In the genomic region with DNA sequence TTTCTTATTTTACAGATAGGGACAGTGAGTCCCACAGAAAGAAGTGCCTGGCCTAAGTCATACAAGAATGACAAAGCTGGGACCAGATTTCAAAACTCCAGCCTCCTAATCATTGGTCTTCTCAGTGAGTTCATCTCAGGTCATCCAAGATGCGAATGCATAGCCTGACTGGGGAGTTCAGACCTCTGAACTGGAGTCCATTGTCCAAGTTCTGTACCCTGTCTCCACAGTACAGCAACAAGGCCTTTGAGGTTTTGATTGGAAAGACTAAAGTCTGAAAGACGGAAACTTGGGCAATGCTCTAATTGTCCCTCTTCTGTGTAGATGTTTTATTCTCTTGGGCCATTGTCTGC, we compare ENCODE assay signal across 14 cellular contexts.
DNase-seq lines count a peak whose midpoint lies in the region; ATAC-seq and TF ChIP-seq lines count a peak whose summit lies in the region.
"Had no signal": no experiment of that assay in that cellular context is flagged by ENCODE, and none has a peak within 500 bp of the region (broad histone marks: within the 10 kb centered on the region; RNA-seq: fewer than 3 reads in every experiment).

No MANE protein-coding gene starts in this region.

- H3K36me3 ChIP-seq in DND-41 (ENCODE audit: insufficient read depth, low read length) (no peaks in the 10 kb centered on the region), iPS-20b (ENCODE audit: insufficient read depth, low read depth, low read length) (no peaks in the 10 kb centered on the region), trophoblast cell (ENCODE audit: control insufficient read depth in 1 of 2, insufficient read depth in 2 of 2, low read length in 2 of 2) (no peaks in the 10 kb centered on the region)
- H3K36me3 ChIP-seq: tibial artery had no signal

- H3K27ac ChIP-seq in DND-41 (ENCODE audit: low read length) (no peak overlapping the region), iPS-20b (ENCODE audit: low read length) (peak overlapping the region; percentile 66), trophoblast cell (ENCODE audit: low read depth, low read length) (peak overlapping the region; percentile 85)
- H3K27ac ChIP-seq: tibial artery had no signal

- peak; percentile 35; the same call in 1 of the 3 replicates for ATAC-seq in DND-41 (ENCODE audit: insufficient read depth, low read depth)
- no peak for ATAC-seq in HG03108 (IDR thresholded peaks at IDR 0.05; ENCODE audit: unreplicated experiment)
- no peak for ATAC-seq in activated CD8-positive, alpha-beta T cell treated with anti-CD3 and anti-CD28 coated beads, Interleukin-2, amount 10 ng/mL, durations not matched to agents 7 days and 5 days

- H3K4ac ChIP-seq in trophoblast cell (ENCODE audit: low read depth, low read length), result peak overlapping the region; percentile 24

- no peak overlapping the region for H4K12ac ChIP-seq in trophoblast cell (ENCODE audit: low read depth, low read length)

- peak overlapping the region; percentile 78 for H4K91ac ChIP-seq in trophoblast cell (ENCODE audit: low read depth, low read length)

- no peak overlapping the region for H3K4me3 Mint-ChIP-seq in activated CD8-positive, alpha-beta T cell treated with anti-CD3 and anti-CD28 coated beads, Interleukin-2, amount 10 ng/mL, durations not matched to agents 7 days and 5 days
- H3K4me3 Mint-ChIP-seq: natural killer cell treated with Interleukin-12 subunit alpha and Interleukin-12 subunit beta and Interleukin-15 and Interleukin-18, amount 100 ng/mL, for 72 hours had no signal

- no peak overlapping the region for H3K23ac ChIP-seq in trophoblast cell (ENCODE audit: low read length)

- no peak overlapping the region for H2AFZ ChIP-seq in DND-41 (ENCODE audit: low read depth, low read length)
- no peak overlapping the region for H2AFZ ChIP-seq in trophoblast cell (ENCODE audit: insufficient read depth, low read length, poor library complexity)

- no peak overlapping the region for H3K4me2 ChIP-seq in DND-41 (ENCODE audit: insufficient read depth, low read length)
- H3K4me2 ChIP-seq in trophoblast cell (ENCODE audit: low read length), result no peak overlapping the region

- no peak for TF ChIP-seq CTCF in DND-41 (IDR thresholded peaks at IDR 0.05; ENCODE audit: borderline replicate concordance, extremely low read depth, low read length, poor library complexity, severe bottlenecking)

- H2AK5ac ChIP-seq in trophoblast cell (ENCODE audit: low read length), result peak overlapping the region; percentile 67

- H3K79me1 ChIP-seq in trophoblast cell (ENCODE audit: low read length), result peaks cover 25% of the 10 kb centered on the region

- H3K27ac Mint-ChIP-seq in activated CD8-positive, alpha-beta T cell treated with anti-CD3 and anti-CD28 coated beads, Interleukin-2, amount 10 ng/mL, durations not matched to agents 7 days and 5 days, result no peak overlapping the region
- H3K27ac Mint-ChIP-seq: natural killer cell treated with Interleukin-12 subunit alpha and Interleukin-12 subunit beta and Interleukin-15 and Interleukin-18, amount 100 ng/mL, for 72 hours had no signal

- no peaks in the 10 kb centered on the region for H3K9me3 Mint-ChIP-seq in activated CD8-positive, alpha-beta T cell treated with anti-CD3 and anti-CD28 coated beads, Interleukin-2, amount 10 ng/mL, durations not matched to agents 7 days and 5 days (ENCODE audit: insufficient read depth)
- H3K9me3 Mint-ChIP-seq: natural killer cell treated with Interleukin-12 subunit alpha and Interleukin-12 subunit beta and Interleukin-15 and Interleukin-18, amount 100 ng/mL, for 72 hours had no signal

- H2BK12ac ChIP-seq in trophoblast cell (ENCODE audit: low read length), result peak overlapping the region; percentile 43

- H4K20me1 ChIP-seq in DND-41 (ENCODE audit: insufficient read depth, low read length), result no peaks in the 10 kb centered on the region

- peaks cover 7% of the 10 kb centered on the region; the same call in 1 of the 2 replicates for H3K4me1 ChIP-seq in DND-41 (ENCODE audit: insufficient read depth, low read length)
- peaks cover 34% of the 10 kb centered on the region for H3K4me1 ChIP-seq in iPS-20b (ENCODE audit: insufficient read depth, low read length)
- peaks cover 21 to 29% of the 10 kb centered on the region in 2 experiments for H3K4me1 ChIP-seq in trophoblast cell (ENCODE audit: control insufficient read depth in 1 of 2, insufficient read depth in 2 of 2, low read length in 2 of 2)

- H3K14ac ChIP-seq in trophoblast cell (ENCODE audit: low read length), result peak overlapping the region; percentile 0

- no CpG with 5 or more reads among the region's 2 CpGs for WGBS in trophoblast cell (ENCODE audit: extremely low coverage, insufficient coverage, insufficient read length)

- H3K79me2 ChIP-seq in DND-41 (ENCODE audit: insufficient read depth, low read length) (no peaks in the 10 kb centered on the region), trophoblast cell (ENCODE audit: control insufficient read depth, insufficient read depth, low read length, poor library complexity) (no peaks in the 10 kb centered on the region)

- no peak overlapping the region for H3K18ac ChIP-seq in trophoblast cell (ENCODE audit: low read length)

- peak overlapping the region; percentile 67 for H2BK120ac ChIP-seq in trophoblast cell (ENCODE audit: insufficient read depth, low read length, poor library complexity)

- H3K4me1 Mint-ChIP-seq in activated CD8-positive, alpha-beta T cell treated with anti-CD3 and anti-CD28 coated beads, Interleukin-2, amount 10 ng/mL, durations not matched to agents 7 days and 5 days (ENCODE audit: low read depth), result no peaks in the 10 kb centered on the region

- no peaks in the 10 kb centered on the region for H3K9me3 ChIP-seq in DND-41 (ENCODE audit: insufficient read depth, low read length, severe bottlenecking)
- H3K9me3 ChIP-seq in iPS-20b (ENCODE audit: insufficient read depth, low read depth, low read length), result no peaks in the 10 kb centered on the region
- H3K9me3 ChIP-seq in trophoblast cell (ENCODE audit: insufficient read depth, low read depth, low read length), result no peaks in the 10 kb centered on the region
- H3K9me3 ChIP-seq: tibial artery had no signal

- no peak overlapping the region for H3K4me3 ChIP-seq in DND-41 (ENCODE audit: low read depth in 1 of 2, low read length in 2 of 2)
- H3K4me3 ChIP-seq in iPS-20b (ENCODE audit: low read length), result no peak overlapping the region; the same call in 1 of the 2 replicates
- no peak overlapping the region for H3K4me3 ChIP-seq in trophoblast cell (ENCODE audit: low read depth, low read length)
- H3K4me3 ChIP-seq: tibial artery had no signal

- no peak overlapping the region for H4K8ac ChIP-seq in trophoblast cell (ENCODE audit: low read depth, low read length)

- POLR2A ChIA-PET in activated CD8-positive, alpha-beta T cell treated with anti-CD3 and anti-CD28 coated beads, Interleukin-2, amount 10 ng/mL, durations not matched to agents 7 days and 5 days (lab: Charles Lee), result no interaction called here

- peaks cover 11% of the 10 kb centered on the region for H3K27me3 Mint-ChIP-seq in activated CD8-positive, alpha-beta T cell treated with anti-CD3 and anti-CD28 coated beads, Interleukin-2, amount 10 ng/mL, durations not matched to agents 7 days and 5 days (ENCODE audit: low read depth)

- H3K36me3 Mint-ChIP-seq in activated CD8-positive, alpha-beta T cell treated with anti-CD3 and anti-CD28 coated beads, Interleukin-2, amount 10 ng/mL, durations not matched to agents 7 days and 5 days (ENCODE audit: low read depth), result no peaks in the 10 kb centered on the region
- H3K36me3 Mint-ChIP-seq: natural killer cell treated with Interleukin-12 subunit alpha and Interleukin-12 subunit beta and Interleukin-15 and Interleukin-18, amount 100 ng/mL, for 72 hours had no signal

- H3K27me3 ChIP-seq in DND-41 (ENCODE audit: insufficient read depth, low read length, poor library complexity) (no peaks in the 10 kb centered on the region), iPS-20b (ENCODE audit: insufficient read depth, low read length) (no peaks in the 10 kb centered on the region), trophoblast cell (ENCODE audit: insufficient read depth, low read length) (no peaks in the 10 kb centered on the region)
- H3K27me3 ChIP-seq: tibial artery had no signal

- no peak overlapping the region for H3K9ac ChIP-seq in DND-41 (ENCODE audit: low read depth, low read length)
- peak overlapping the region; percentile 74 for H3K9ac ChIP-seq in iPS-20b (ENCODE audit: low read depth, low read length)
- no peak overlapping the region for H3K9ac ChIP-seq in trophoblast cell (ENCODE audit: low read length)

- peak overlapping the region; percentile 78 for H2BK5ac ChIP-seq in trophoblast cell (ENCODE audit: low read depth, low read length, poor library complexity)

- CTCF ChIA-PET in activated CD8-positive, alpha-beta T cell treated with anti-CD3 and anti-CD28 coated beads, Interleukin-2, amount 10 ng/mL, durations not matched to agents 7 days and 5 days (lab: Charles Lee), result interaction anchor here (1.0 to 5.3 kb wide), 3 partner anchors 16 to 101 kb away, joined by 3 to 102 read pairs (median 5); no protein-coding TSS in a partner anchor

- no peak for DNase-seq in DND-41
- peak; percentile 64 for DNase-seq in NOMO-1 treated with DMSO at 0.1 percent for 48 hours (lab: John Stamatoyannopoulos, UW; ENCODE audit: unreplicated experiment)
- DNase-seq in trophoblast cell, result peak in 1 of 2 donors; percentile 22
- no peak for DNase-seq in cerebellar cortex (ENCODE audit: low spot score)
- no peak for DNase-seq in iPS-NIHi11 (ENCODE audit: low spot score)
- DNase-seq in activated CD8-positive, alpha-beta T cell treated with anti-CD3 and anti-CD28 coated beads, Interleukin-2, amount 10 ng/mL, durations not matched to agents 7 days and 5 days, result no peak
- DNase-seq: activated gamma-delta T cell treated with Interleukin-2 at 50 U/mL for 16 hours, AML-193, KG1, NCI-H2029, tibial artery had no signal
